1 cellular context compared by ENCODE assay signal in the genomic region with DNA sequence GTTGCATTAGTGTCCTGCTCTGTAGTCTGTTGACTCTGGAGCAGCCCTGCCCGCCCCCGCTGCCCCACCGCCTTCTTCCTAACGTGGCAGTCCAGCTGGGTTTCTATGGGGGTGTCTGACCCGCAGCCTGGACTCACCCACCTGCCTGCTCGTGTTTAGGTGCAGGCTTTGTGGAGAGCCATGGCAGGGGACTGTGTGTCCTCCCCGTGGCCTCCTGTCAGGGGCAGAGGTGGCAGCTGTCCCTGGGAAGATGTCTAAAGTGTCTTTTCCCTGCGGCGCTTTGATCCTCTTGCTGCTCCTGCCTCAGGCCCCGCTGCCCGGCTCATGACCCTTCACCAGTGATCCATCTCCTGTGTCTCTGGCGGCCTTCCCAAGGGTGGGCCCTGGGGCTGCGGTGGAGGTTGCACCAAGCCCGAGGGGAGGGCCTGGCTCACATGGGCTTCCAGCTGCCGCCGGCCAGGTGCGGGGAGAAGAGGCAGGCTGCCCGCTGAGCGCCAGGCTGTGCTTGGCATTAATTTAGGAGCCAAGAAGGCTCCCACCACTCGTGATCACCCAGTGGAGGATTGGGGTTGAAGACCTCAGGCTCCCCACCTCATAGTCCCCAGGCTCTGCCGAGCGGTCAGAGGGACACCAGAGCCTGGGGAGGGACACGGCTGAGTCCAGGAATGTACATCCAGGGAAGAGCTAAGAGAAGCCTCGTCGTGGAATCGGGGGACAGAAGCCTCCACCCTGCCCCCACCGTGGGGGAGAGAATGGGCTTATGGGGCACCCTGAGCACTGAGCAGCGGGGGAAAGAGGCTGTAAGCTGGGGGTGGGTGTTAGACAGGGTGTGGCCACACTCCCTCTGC.
TF ChIP-seq lines count a peak whose summit lies in the region.

No MANE protein-coding gene starts in this region.

TF ChIP-seq in HepG2, 621 proteins besides CTCF, POLR2A, EP300 and RAD21 (continued from another document and continues in another):
- peak; percentile 91 for TF ChIP-seq SKIL (CRISPR knock-in tag; IDR thresholded peaks at IDR 0.05; ENCODE audit: borderline replicate concordance)
- peak; percentile 61; the same call in 1 of the 2 replicates for TF ChIP-seq FOXC1 (CRISPR knock-in tag; IDR thresholded peaks at IDR 0.05; ENCODE audit: borderline replicate concordance)
- peak; percentile 17; the same call in 1 of the 2 replicates for TF ChIP-seq RCOR2 (CRISPR knock-in tag; IDR thresholded peaks at IDR 0.05)
- peak; percentile 66 for TF ChIP-seq ZFP1 (CRISPR knock-in tag; IDR thresholded peaks at IDR 0.05)
- peak; percentile 37 for TF ChIP-seq YY1 (IDR thresholded peaks at IDR 0.05; ENCODE audit: insufficient read depth, insufficient replicate concordance, low read depth, low read length)
- TF ChIP-seq, protein P1, sequence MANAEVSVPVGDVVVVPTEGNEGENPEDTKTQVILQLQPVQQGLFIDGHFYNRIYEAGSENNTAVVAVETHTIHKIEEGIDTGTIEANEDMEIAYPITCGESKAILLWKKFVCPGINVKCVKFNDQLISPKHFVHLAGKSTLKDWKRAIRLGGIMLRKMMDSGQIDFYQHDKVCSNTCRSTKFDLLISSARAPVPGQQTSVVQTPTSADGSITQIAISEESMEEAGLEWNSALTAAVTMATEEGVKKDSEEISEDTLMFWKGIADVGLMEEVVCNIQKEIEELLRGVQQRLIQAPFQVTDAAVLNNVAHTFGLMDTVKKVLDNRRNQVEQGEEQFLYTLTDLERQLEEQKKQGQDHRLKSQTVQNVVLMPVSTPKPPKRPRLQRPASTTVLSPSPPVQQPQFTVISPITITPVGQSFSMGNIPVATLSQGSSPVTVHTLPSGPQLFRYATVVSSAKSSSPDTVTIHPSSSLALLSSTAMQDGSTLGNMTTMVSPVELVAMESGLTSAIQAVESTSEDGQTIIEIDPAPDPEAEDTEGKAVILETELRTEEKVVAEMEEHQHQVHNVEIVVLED (CRISPR knock-in tag; IDR thresholded peaks at IDR 0.05; ENCODE audit: borderline replicate concordance) = no peak
- peak; percentile 57; the same call in 1 of the 2 replicates for TF ChIP-seq ATF7-NPFF (CRISPR knock-in tag; IDR thresholded peaks at IDR 0.05; ENCODE audit: low read depth)
- peak; percentile 91 for TF ChIP-seq SKI (IDR thresholded peaks at IDR 0.05; ENCODE audit: partially characterized antibody)
- peak; percentile 86 for TF ChIP-seq TCF7L2 (IDR thresholded peaks at IDR 0.05; ENCODE audit: low read depth, low read length)
- TF ChIP-seq ZBTB1 (CRISPR knock-in tag; IDR thresholded peaks at IDR 0.05; ENCODE audit: borderline replicate concordance) = no peak
- TF ChIP-seq ZNF407 (CRISPR knock-in tag; IDR thresholded peaks at IDR 0.05; ENCODE audit: not compliant biosample characterization) = no peak
- TF ChIP-seq TBX2 (CRISPR knock-in tag; IDR thresholded peaks at IDR 0.05; ENCODE audit: borderline replicate concordance) = peak; percentile 80; the same call in 1 of the 2 replicates
- TF ChIP-seq ARNT (IDR thresholded peaks at IDR 0.05) = no peak
- peak; percentile 29; the same call in 1 of the 2 replicates for TF ChIP-seq MIXL1 (CRISPR knock-in tag; IDR thresholded peaks at IDR 0.05)
- TF ChIP-seq, protein P2, sequence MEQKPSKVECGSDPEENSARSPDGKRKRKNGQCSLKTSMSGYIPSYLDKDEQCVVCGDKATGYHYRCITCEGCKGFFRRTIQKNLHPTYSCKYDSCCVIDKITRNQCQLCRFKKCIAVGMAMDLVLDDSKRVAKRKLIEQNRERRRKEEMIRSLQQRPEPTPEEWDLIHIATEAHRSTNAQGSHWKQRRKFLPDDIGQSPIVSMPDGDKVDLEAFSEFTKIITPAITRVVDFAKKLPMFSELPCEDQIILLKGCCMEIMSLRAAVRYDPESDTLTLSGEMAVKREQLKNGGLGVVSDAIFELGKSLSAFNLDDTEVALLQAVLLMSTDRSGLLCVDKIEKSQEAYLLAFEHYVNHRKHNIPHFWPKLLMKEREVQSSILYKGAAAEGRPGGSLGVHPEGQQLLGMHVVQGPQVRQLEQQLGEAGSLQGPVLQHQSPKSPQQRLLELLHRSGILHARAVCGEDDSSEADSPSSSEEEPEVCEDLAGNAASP (CRISPR knock-in tag; IDR thresholded peaks at IDR 0.05; ENCODE audit: borderline replicate concordance) = peak; percentile 80; the same call in 1 of the 2 replicates
- no peak for TF ChIP-seq ZNF564 (CRISPR knock-in tag; IDR thresholded peaks at IDR 0.05)
- TF ChIP-seq NCOA1 (CRISPR knock-in tag; IDR thresholded peaks at IDR 0.05) = 0 out of 2 replicates have a peak, but pooled peaks have one; percentile 43
- TF ChIP-seq ZMYM4 (CRISPR knock-in tag; IDR thresholded peaks at IDR 0.05) = peak; percentile 32; the same call in 1 of the 2 replicates
- TF ChIP-seq RARG (CRISPR knock-in tag; IDR thresholded peaks at IDR 0.05; ENCODE audit: low read depth) = no peak
- TF ChIP-seq PAWR (CRISPR knock-in tag; IDR thresholded peaks at IDR 0.05; ENCODE audit: borderline replicate concordance) = peak; percentile 42; the same call in 1 of the 2 replicates
- no peak for TF ChIP-seq SMAD9 (CRISPR knock-in tag; IDR thresholded peaks at IDR 0.05)
- peak; percentile 84; the same call in 1 of the 2 replicates for TF ChIP-seq PPARG (CRISPR knock-in tag; conservative IDR thresholded peaks at IDR 0.05)
- TF ChIP-seq UBTF (CRISPR knock-in tag; IDR thresholded peaks at IDR 0.05) = peak; percentile 91
- TF ChIP-seq, protein P3, sequence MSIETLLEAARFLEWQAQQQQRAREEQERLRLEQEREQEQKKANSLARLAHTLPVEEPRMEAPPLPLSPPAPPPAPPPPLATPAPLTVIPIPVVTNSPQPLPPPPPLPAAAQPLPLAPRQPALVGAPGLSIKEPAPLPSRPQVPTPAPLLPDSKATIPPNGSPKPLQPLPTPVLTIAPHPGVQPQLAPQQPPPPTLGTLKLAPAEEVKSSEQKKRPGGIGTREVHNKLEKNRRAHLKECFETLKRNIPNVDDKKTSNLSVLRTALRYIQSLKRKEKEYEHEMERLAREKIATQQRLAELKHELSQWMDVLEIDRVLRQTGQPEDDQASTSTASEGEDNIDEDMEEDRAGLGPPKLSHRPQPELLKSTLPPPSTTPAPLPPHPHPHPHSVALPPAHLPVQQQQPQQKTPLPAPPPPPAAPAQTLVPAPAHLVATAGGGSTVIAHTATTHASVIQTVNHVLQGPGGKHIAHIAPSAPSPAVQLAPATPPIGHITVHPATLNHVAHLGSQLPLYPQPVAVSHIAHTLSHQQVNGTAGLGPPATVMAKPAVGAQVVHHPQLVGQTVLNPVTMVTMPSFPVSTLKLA (IDR thresholded peaks at IDR 0.05) = peak; percentile 73
- peak; percentile 52 for TF ChIP-seq POLR2G (IDR thresholded peaks at IDR 0.05; ENCODE audit: low read depth, low read length)
- no peak for TF ChIP-seq USF2 (IDR thresholded peaks at IDR 0.05; ENCODE audit: low read depth, low read length)
- TF ChIP-seq USF2 (CRISPR knock-in tag; IDR thresholded peaks at IDR 0.05; ENCODE audit: borderline replicate concordance) = 0 out of 2 replicates have a peak, but pooled peaks have one; percentile 19
- peak; percentile 30; the same call in 1 of the 2 replicates for TF ChIP-seq CBFB (CRISPR knock-in tag; IDR thresholded peaks at IDR 0.05)
- TF ChIP-seq, protein P4, sequence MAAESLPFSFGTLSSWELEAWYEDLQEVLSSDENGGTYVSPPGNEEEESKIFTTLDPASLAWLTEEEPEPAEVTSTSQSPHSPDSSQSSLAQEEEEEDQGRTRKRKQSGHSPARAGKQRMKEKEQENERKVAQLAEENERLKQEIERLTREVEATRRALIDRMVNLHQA (CRISPR knock-in tag; IDR thresholded peaks at IDR 0.05) = no peak
- TF ChIP-seq RXRB (CRISPR knock-in tag; IDR thresholded peaks at IDR 0.05; ENCODE audit: borderline replicate concordance) = peak; percentile 96
- no peak for TF ChIP-seq ETV6 (CRISPR knock-in tag; conservative IDR thresholded peaks at IDR 0.05)
- TF ChIP-seq ZNF547 (CRISPR knock-in tag; IDR thresholded peaks at IDR 0.05) = no peak
- no peak for TF ChIP-seq ZNF282 (IDR thresholded peaks at IDR 0.05; ENCODE audit: partially characterized antibody)
- TF ChIP-seq ZNF629 (CRISPR knock-in tag; conservative IDR thresholded peaks at IDR 0.05) = no peak
